In the genomic region with DNA sequence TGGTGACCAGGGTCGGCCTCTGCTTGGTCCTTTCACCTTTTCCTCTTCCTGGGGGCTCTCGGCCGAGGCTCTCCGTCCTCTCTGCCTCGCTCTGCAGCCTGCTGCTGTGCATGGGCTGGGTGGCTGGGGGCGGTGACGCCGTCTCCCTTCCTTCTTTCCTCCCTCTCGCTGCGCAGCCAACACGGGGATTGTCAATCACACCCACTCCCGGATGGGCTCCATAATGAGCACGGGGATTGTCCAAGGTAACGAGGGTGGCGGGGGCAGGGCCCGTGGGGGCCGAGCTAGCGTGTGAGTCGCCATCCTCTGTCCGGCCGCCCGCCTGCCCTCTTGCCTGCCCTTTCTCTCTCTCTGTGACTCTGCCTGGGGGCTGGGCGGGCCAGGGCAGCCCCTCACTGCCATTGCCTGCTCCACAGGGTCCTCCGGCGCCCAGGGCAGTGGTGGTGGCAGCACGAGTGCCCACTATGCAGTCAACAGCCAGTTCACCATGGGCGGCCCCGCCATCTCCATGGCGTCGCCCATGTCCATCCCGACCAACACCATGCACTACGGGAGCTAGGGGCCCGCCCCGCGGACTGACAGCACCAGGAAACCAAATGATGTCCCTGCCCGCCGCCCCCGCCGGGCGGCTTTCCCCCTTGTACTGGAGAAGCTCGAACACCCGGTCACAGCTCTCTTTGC, we compare ENCODE assay signal across 2 cellular contexts.
TF ChIP-seq lines count a peak whose summit lies in the region.

No MANE protein-coding gene starts in this region.

TF ChIP-seq in SK-N-SH treated with all-trans-retinoic acid at 6 μM for 48 hours, 23 proteins besides CTCF, POLR2A, EP300 and RAD21:
- TF ChIP-seq TCF4 (CRISPR knock-in tag; IDR thresholded peaks at IDR 0.05; ENCODE audit: borderline replicate concordance) (no peak), ZFP30 (CRISPR knock-in tag; IDR thresholded peaks at IDR 0.05) (no peak), ISL1 (CRISPR knock-in tag; IDR thresholded peaks at IDR 0.05) (no peak), ARNTL (CRISPR knock-in tag; IDR thresholded peaks at IDR 0.05; ENCODE audit: borderline replicate concordance, low read depth) (no peak), PATZ1 (CRISPR knock-in tag; IDR thresholded peaks at IDR 0.05; ENCODE audit: borderline replicate concordance) (no peak), ZC3H10 (CRISPR knock-in tag; IDR thresholded peaks at IDR 0.05) (no peak), ZFP3 (CRISPR knock-in tag; IDR thresholded peaks at IDR 0.05) (no peak), BACH2 (CRISPR knock-in tag; IDR thresholded peaks at IDR 0.05; ENCODE audit: borderline replicate concordance) (no peak), ZNF565 (CRISPR knock-in tag; conservative IDR thresholded peaks at IDR 0.05; ENCODE audit: low read depth) (no peak), GLIS3 (CRISPR knock-in tag; IDR thresholded peaks at IDR 0.05) (no peak), CREB5 (CRISPR knock-in tag; IDR thresholded peaks at IDR 0.05; ENCODE audit: low read depth) (no peak)

TF ChIP-seq in SK-N-SH, 30 proteins besides CTCF, POLR2A, EP300 and RAD21:
- no peak for TF ChIP-seq TCF12 (IDR thresholded peaks at IDR 0.05)
- no peak for TF ChIP-seq SMC3 (IDR thresholded peaks at IDR 0.05; ENCODE audit: low read depth, low read length)
- no peak for TF ChIP-seq GATA2 (CRISPR knock-in tag; IDR thresholded peaks at IDR 0.05)
- no peak for TF ChIP-seq FOSL2 (IDR thresholded peaks at IDR 0.05; ENCODE audit: borderline replicate concordance, low read depth)
- no peak for TF ChIP-seq EZH2phosphoT487 (IDR thresholded peaks at IDR 0.05; ENCODE audit: borderline replicate concordance, low read depth)
- no peak for TF ChIP-seq TAF1 (IDR thresholded peaks at IDR 0.05; ENCODE audit: borderline replicate concordance, low read depth, low read length)
- TF ChIP-seq CHD2 (IDR thresholded peaks at IDR 0.05; ENCODE audit: low read length, partially characterized antibody), result no peak
- no peak for TF ChIP-seq RCOR1 (IDR thresholded peaks at IDR 0.05; ENCODE audit: low read length)
- TF ChIP-seq TEAD4 (IDR thresholded peaks at IDR 0.05; ENCODE audit: borderline replicate concordance, insufficient read depth), result no peak
- TF ChIP-seq, protein P1, sequence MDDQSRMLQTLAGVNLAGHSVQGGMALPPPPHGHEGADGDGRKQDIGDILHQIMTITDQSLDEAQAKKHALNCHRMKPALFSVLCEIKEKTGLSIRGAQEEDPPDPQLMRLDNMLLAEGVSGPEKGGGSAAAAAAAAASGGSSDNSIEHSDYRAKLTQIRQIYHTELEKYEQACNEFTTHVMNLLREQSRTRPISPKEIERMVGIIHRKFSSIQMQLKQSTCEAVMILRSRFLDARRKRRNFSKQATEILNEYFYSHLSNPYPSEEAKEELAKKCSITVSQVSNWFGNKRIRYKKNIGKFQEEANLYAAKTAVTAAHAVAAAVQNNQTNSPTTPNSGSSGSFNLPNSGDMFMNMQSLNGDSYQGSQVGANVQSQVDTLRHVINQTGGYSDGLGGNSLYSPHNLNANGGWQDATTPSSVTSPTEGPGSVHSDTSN (IDR thresholded peaks at IDR 0.05), result no peak
